Comparison of ENCODE assay signal across 8 cellular contexts in genomic region chr21:31580866-31581276, GRCh38.
DNase-seq lines count a peak whose midpoint lies in the region; ATAC-seq and TF ChIP-seq lines count a peak whose summit lies in the region.

No MANE protein-coding gene starts in this region.

- H3K79me2 ChIP-seq in PC-3 (ENCODE audit: low read length) (no peaks in the 10 kb centered on the region), fibroblast of lung (ENCODE audit: control insufficient read depth, insufficient read depth, low read length) (no peaks in the 10 kb centered on the region)

- POLR2A ChIA-PET in PC-3 (lab: Charles Lee; ENCODE audit: unreplicated experiment), result no interaction called here

- no peak overlapping the region for H3K4me3 ChIP-seq in PC-3 (ENCODE audit: low read length)
- H3K4me3 ChIP-seq in fibroblast of lung (replicated peaks in 1 of 4; ENCODE audit: control extremely low read depth in 1 of 4, insufficient read depth in 1 of 4, low read depth in 3 of 4, low read length in 4 of 4), result no peak overlapping the region
- H3K4me3 ChIP-seq in suprapubic skin, result no peak overlapping the region

- peak; percentile 60 for DNase-seq in ACHN
- DNase-seq in HuH-7 (ENCODE audit: low spot score), result peak; percentile 47
- DNase-seq in PC-3, result peak; percentile 88
- DNase-seq in activated T-cell treated with anti-CD3 and anti-CD28 coated beads, Interleukin-2, amount 50 U/mL, for 1 hour, result peak; percentile 79
- peak; percentile 43 to 72 for DNase-seq in fibroblast of lung (ENCODE audit: low read depth in 2 of 2)
- peak; percentile 26 for DNase-seq in non-pigmented ciliary epithelial cell (ENCODE audit: low read depth)
- no peak for DNase-seq in suprapubic skin (ENCODE audit: low spot score in 2 of 2)

- in situ Hi-C loops in ACHN (cut with HindIII; ENCODE audit: low pct_ligation_motif_present, low pct_unique_long_range_greater_than_20kb, low sequenced_read_pairs), result no loop called here

- no peaks in the 10 kb centered on the region for H3K9me3 ChIP-seq in PC-3 (ENCODE audit: low read length)
- no peaks in the 10 kb centered on the region for H3K9me3 ChIP-seq in fibroblast of lung (ENCODE audit: control insufficient read depth, insufficient read depth, low read depth, low read length)
- no peaks in the 10 kb centered on the region for H3K9me3 ChIP-seq in suprapubic skin

- TF ChIP-seq CTCF in PC-3 (conservative IDR thresholded peaks at IDR 0.05; ENCODE audit: low read depth, low read length) (peak; percentile 89), fibroblast of lung (conservative IDR thresholded peaks at IDR 0.05 in 1 of 2, IDR thresholded peaks at IDR 0.05 in 1 of 2; ENCODE audit: low read depth in 1 of 2, low read length in 2 of 2) (peak; percentile 70 to 92), suprapubic skin (IDR thresholded peaks at IDR 0.05) (peak; percentile 68 to 80)

- TF ChIP-seq EP300 in suprapubic skin (IDR thresholded peaks at IDR 0.05), result no peak

- CTCF ChIA-PET in PC-3 (lab: Charles Lee), result interaction anchor here (0.5 to 1.4 kb wide), 9 partner anchors 10 to 563 kb away, joined by 3 to 9 read pairs (median 5); no protein-coding TSS in a partner anchor

- no peaks in the 10 kb centered on the region for H3K4me1 ChIP-seq in PC-3 (ENCODE audit: insufficient read depth, low read length)
- no peaks in the 10 kb centered on the region for H3K4me1 ChIP-seq in fibroblast of lung (ENCODE audit: control insufficient read depth, extremely low read depth, insufficient read depth, low read length)
- H3K4me1 ChIP-seq in suprapubic skin, result no peaks in the 10 kb centered on the region

- no peak overlapping the region for H3K9ac ChIP-seq in PC-3 (ENCODE audit: low read length)
- no peak overlapping the region for H3K9ac ChIP-seq in fibroblast of lung (ENCODE audit: insufficient read depth, low read length)

- TF ChIP-seq POLR2A in GM18505 (IDR thresholded peaks at IDR 0.05; ENCODE audit: borderline replicate concordance, extremely low read depth, insufficient read depth, insufficient read length), result no peak
- no peak for TF ChIP-seq POLR2A in suprapubic skin (IDR thresholded peaks at IDR 0.05)

- no peaks in the 10 kb centered on the region for H4K20me1 ChIP-seq in PC-3 (ENCODE audit: low read length)
- H4K20me1 ChIP-seq in fibroblast of lung (ENCODE audit: control insufficient read depth, extremely low read depth, insufficient read depth, low read length), result no peaks in the 10 kb centered on the region

- ATAC-seq in GM18505 (IDR thresholded peaks at IDR 0.05; ENCODE audit: unreplicated experiment) (peak; percentile 68), PC-3 (peak; percentile 92)

- 40% methylated on average over 3 of the region's 3 CpGs for WGBS in suprapubic skin

- no peaks in the 10 kb centered on the region for H3K9me2 ChIP-seq in PC-3 (replicated peaks; ENCODE audit: low read length)

- H3F3A ChIP-seq in PC-3 (ENCODE audit: low read length, unreplicated experiment), result no peaks in the 10 kb centered on the region

- H3K27me3 ChIP-seq in PC-3 (ENCODE audit: low read length) (no peaks in the 10 kb centered on the region), fibroblast of lung (ENCODE audit: control insufficient read depth, insufficient read depth, low read length) (no peaks in the 10 kb centered on the region), suprapubic skin (no peaks in the 10 kb centered on the region)

- H3K36me3 ChIP-seq in PC-3 (ENCODE audit: low read depth, low read length) (no peaks in the 10 kb centered on the region), fibroblast of lung (ENCODE audit: control insufficient read depth, insufficient read depth, low read length) (no peaks in the 10 kb centered on the region), suprapubic skin (no peaks in the 10 kb centered on the region)

- H3K27ac ChIP-seq in PC-3 (ENCODE audit: low read length) (no peak overlapping the region), fibroblast of lung (ENCODE audit: insufficient read depth, low read length) (no peak overlapping the region), suprapubic skin (no peak overlapping the region)

- H2AFZ ChIP-seq in PC-3 (ENCODE audit: low read length), result 0 out of 2 replicates have a peak overlapping the region, but pooled peaks have one; percentile 23
- H2AFZ ChIP-seq in fibroblast of lung (ENCODE audit: low read length), result no peak overlapping the region

- BruUV-seq in PC-3 (replicated peaks; lab: Mats Ljungman, UMichigan), result no TSS peak

- no peak overlapping the region for H3K4me2 ChIP-seq in PC-3 (ENCODE audit: low read length)
- no peak overlapping the region for H3K4me2 ChIP-seq in fibroblast of lung (ENCODE audit: extremely low read depth, insufficient read depth, low read length)

- intact Hi-C loops in PC-3 (cut with micrococcal nuclease), result loop anchor here (1.0 to 5.0 kb wide), 3 partner anchors 74 to 383 kb away; no protein-coding TSS in a partner anchor

Comparison
In these comparisons a context has a peak if more than half of its experiments do, and no peak if none do; other contexts are left out.
1. DNase-seq: peak in ACHN (single experiment), HuH-7 (single experiment), PC-3 (single experiment), activated T-cell treated with anti-CD3 and anti-CD28 coated beads, Interleukin-2, amount 50 U/mL, for 1 hour (single experiment), fibroblast of lung (2 of 2) and non-pigmented ciliary epithelial cell (single experiment); none in suprapubic skin (0 of 2).
2. Peak in every context shown above with its lines, with median percentiles within 50 percentile points of each other: CTCF ChIP-seq.